11 cellular contexts compared by ENCODE assay signal in genomic region chr6:165834613-165835259, GRCh38.
A peak's percentile ranks its signal among the peaks of the same experiment; 100 is the strongest.
DNase-seq lines count a peak whose midpoint lies in the region; ATAC-seq and TF ChIP-seq lines count a peak whose summit lies in the region.
"Had no signal": no experiment of that assay in that cellular context is flagged by ENCODE, and none has a peak within 500 bp of the region (broad histone marks: within the 10 kb centered on the region; RNA-seq: fewer than 3 reads in every experiment).

No MANE protein-coding gene starts in this region.

- H4K91ac ChIP-seq in mesenchymal stem cell (ENCODE audit: low read length), result no peak overlapping the region

- no peaks in the 10 kb centered on the region for H3K9me3 ChIP-seq in mucosa of descending colon
- H3K9me3 ChIP-seq in mesenchymal stem cell (ENCODE audit: control insufficient read depth, low read length), result peaks cover 1% of the 10 kb centered on the region
- no peaks in the 10 kb centered on the region for H3K9me3 ChIP-seq in PC-9 (ENCODE audit: insufficient read depth, low read depth)
- H3K9me3 ChIP-seq: esophagus muscularis mucosa had no signal

- 83% methylated on average over 7 of the region's 11 CpGs for WGBS in mesenchymal stem cell

- ATAC-seq in mucosa of descending colon, result peak; percentile 92
- ATAC-seq in HG03442 (IDR thresholded peaks at IDR 0.05; ENCODE audit: unreplicated experiment), result no peak

- DNase-seq in COLO668 (lab: John Stamatoyannopoulos, UW; ENCODE audit: unreplicated experiment) (peak; percentile 88), NCI-H2029 (lab: John Stamatoyannopoulos, UW) (peak; percentile 98), cerebellar cortex (ENCODE audit: low spot score) (peak; percentile 55), mucosa of descending colon (peak; percentile 89 to 92 (median 91)), foreskin fibroblast (no peak), mesenchymal stem cell (no peak), PC-9 (no peak)
- DNase-seq: activated naive CD8-positive, alpha-beta T cell treated with anti-CD3 and anti-CD28 coated beads, Interleukin-2, amount 10 ng/mL, durations not matched to agents 7 days and 5 days; NCI-H82 had no signal

- H3K14ac ChIP-seq in mesenchymal stem cell (ENCODE audit: low read length in 2 of 2), result no peak overlapping the region

- no peak overlapping the region for H4K8ac ChIP-seq in mesenchymal stem cell (ENCODE audit: low read length)

- H3K27ac ChIP-seq in mesenchymal stem cell (ENCODE audit: low read length, poor library complexity, severe bottlenecking), result no peak overlapping the region
- H3K27ac ChIP-seq in PC-9, result no peak overlapping the region
- H3K27ac ChIP-seq: esophagus muscularis mucosa had no signal

- intact Hi-C loops in mucosa of descending colon (cut with DNase I, micrococcal nuclease), result no loop called here
- intact Hi-C loops in PC-9 (cut with micrococcal nuclease; ENCODE audit: unreplicated experiment), result no loop called here

- H2BK15ac ChIP-seq in mesenchymal stem cell (ENCODE audit: low read depth, poor library complexity, severe bottlenecking), result no peak overlapping the region

- no peak overlapping the region for H3K18ac ChIP-seq in mesenchymal stem cell (ENCODE audit: low read depth in 1 of 2, low read length in 2 of 2)

- H2BK120ac ChIP-seq in mesenchymal stem cell (ENCODE audit: low read depth, low read length), result no peak overlapping the region

- no peak overlapping the region for H3K23ac ChIP-seq in mesenchymal stem cell (ENCODE audit: low read length in 2 of 2)

- no peak overlapping the region for H2AFZ ChIP-seq in mesenchymal stem cell (ENCODE audit: low read depth, low read length)
- H2AFZ ChIP-seq in PC-9, result no peak overlapping the region

- H3K9me2 ChIP-seq in PC-9 (ENCODE audit: insufficient read depth), result no peaks in the 10 kb centered on the region

- POLR2A ChIA-PET in PC-9 (lab: Charles Lee; ENCODE audit: unreplicated experiment), result no interaction called here

- H3F3A ChIP-seq in PC-9 (ENCODE audit: insufficient read depth, low read depth), result no peaks in the 10 kb centered on the region

- no peak overlapping the region for H2BK5ac ChIP-seq in mesenchymal stem cell (ENCODE audit: low read depth, low read length, poor library complexity, severe bottlenecking)

- H3K79me1 ChIP-seq in mesenchymal stem cell (replicated peaks; ENCODE audit: low read length, poor library complexity, severe bottlenecking), result no peaks in the 10 kb centered on the region

- H4K20me1 ChIP-seq in PC-9 (ENCODE audit: insufficient read depth), result no peaks in the 10 kb centered on the region

- no peak overlapping the region for H3K4ac ChIP-seq in mesenchymal stem cell (ENCODE audit: low read depth in 1 of 2, low read length in 2 of 2)

- no peaks in the 10 kb centered on the region for H3K36me3 ChIP-seq in mucosa of descending colon (ENCODE audit: low read depth)
- no peaks in the 10 kb centered on the region for H3K36me3 ChIP-seq in mesenchymal stem cell (ENCODE audit: control insufficient read depth in 1 of 2, insufficient read depth in 2 of 2, low read depth in 1 of 2, low read length in 2 of 2)
- H3K36me3 ChIP-seq in PC-9 (ENCODE audit: low read depth), result no peaks in the 10 kb centered on the region
- H3K36me3 ChIP-seq: esophagus muscularis mucosa had no signal

- peaks cover 21 to 32% of the 10 kb centered on the region in 2 experiments for H3K27me3 ChIP-seq in mesenchymal stem cell (ENCODE audit: control insufficient read depth in 1 of 2, insufficient read depth in 1 of 2, low read length in 2 of 2)
- peaks cover 80% of the 10 kb centered on the region for H3K27me3 ChIP-seq in PC-9 (ENCODE audit: insufficient read depth, low read depth)

- H3K4me3 ChIP-seq in mucosa of descending colon (no peak overlapping the region), foreskin fibroblast (ENCODE audit: low read depth in 1 of 2, low read length in 2 of 2) (no peak overlapping the region), mesenchymal stem cell (ENCODE audit: insufficient read depth in 1 of 2, low read depth in 1 of 2, low read length in 2 of 2) (no peak overlapping the region), PC-9 (no peak overlapping the region)
- H3K4me3 ChIP-seq: esophagus muscularis mucosa had no signal

- CTCF ChIA-PET in PC-9 (lab: Charles Lee), result no interaction called here

- H2BK12ac ChIP-seq in mesenchymal stem cell (ENCODE audit: low read length in 2 of 2), result no peak overlapping the region

- no TSS peak for BruUV-seq in PC-9 (replicated peaks; lab: Mats Ljungman, UMichigan)

- no peak overlapping the region for H3K4me2 ChIP-seq in mesenchymal stem cell (ENCODE audit: low read length, poor library complexity, severe bottlenecking)
- no peak overlapping the region for H3K4me2 ChIP-seq in PC-9

- no peak overlapping the region for H3K9ac ChIP-seq in mesenchymal stem cell (ENCODE audit: low read length)

- no peaks in the 10 kb centered on the region for H3K79me2 ChIP-seq in PC-9 (ENCODE audit: low read depth)

- H3K4me1 ChIP-seq in mucosa of descending colon (ENCODE audit: low read depth), result peaks cover 3% of the 10 kb centered on the region
- peaks cover 1% of the 10 kb centered on the region for H3K4me1 ChIP-seq in mesenchymal stem cell (ENCODE audit: control insufficient read depth, insufficient read depth, low read depth, low read length)
- H3K4me1 ChIP-seq in PC-9 (replicated peaks; ENCODE audit: insufficient read depth), result no peaks in the 10 kb centered on the region

- H2AK5ac ChIP-seq in mesenchymal stem cell (ENCODE audit: low read length, severe bottlenecking), result no peak overlapping the region

- TF ChIP-seq CTCF in mucosa of descending colon (IDR thresholded peaks at IDR 0.05) (no peak), foreskin fibroblast (IDR thresholded peaks at IDR 0.05; ENCODE audit: low read depth, low read length) (no peak), PC-9 (conservative IDR thresholded peaks at IDR 0.05) (no peak)

Comparison
In these comparisons a context has a peak if more than half of its experiments do, and no peak if none do; other contexts are left out.
1. DNase-seq: peak in COLO668 (single experiment), NCI-H2029 (single experiment), cerebellar cortex (single experiment) and mucosa of descending colon (3 of 3); none in foreskin fibroblast (0 of 2), mesenchymal stem cell (single experiment) and PC-9 (0 of 2).